In genomic region chr7:143499743-143500348, GRCh38 we compare ENCODE assay signal across 17 cellular contexts. TPM values are rescaled to one million over a fixed set of nuclear protein-coding genes. Genes with fewer than 3 reads are reported as not detected.
A peak's percentile ranks its signal among the peaks of the same experiment; 100 is the strongest.
DNase-seq lines count a peak whose midpoint lies in the region; ATAC-seq and TF ChIP-seq lines count a peak whose summit lies in the region.
"Had no signal": no experiment of that assay in that cellular context is flagged by ENCODE, and none has a peak within 500 bp of the region (broad histone marks: within the 10 kb centered on the region; RNA-seq: fewer than 3 reads in every experiment).

No MANE protein-coding gene starts in this region.

- no peak overlapping the region for H3K14ac ChIP-seq in mesenchymal stem cell (ENCODE audit: low read length in 2 of 2)

- WGBS in mesenchymal stem cell, result 91% methylated on average over 8 of the region's 8 CpGs
- 75 to 78% methylated on average over 8 of the region's 8 CpGs for WGBS in thyroid gland, 2 donors

- H2AFZ ChIP-seq in mesenchymal stem cell (ENCODE audit: low read depth, low read length), result no peak overlapping the region

- H2AK5ac ChIP-seq in mesenchymal stem cell (ENCODE audit: low read length, severe bottlenecking), result no peak overlapping the region

- no peak overlapping the region for H3K27ac ChIP-seq in mesenchymal stem cell (ENCODE audit: low read length, poor library complexity, severe bottlenecking)
- H3K27ac ChIP-seq in thyroid gland, result peak overlapping the region in 2 of 3 donors; percentile 42 to 44
- H3K27ac ChIP-seq: epithelial cell of prostate had no signal

- no peaks in the 10 kb centered on the region for H3K79me1 ChIP-seq in mesenchymal stem cell (replicated peaks; ENCODE audit: low read length, poor library complexity, severe bottlenecking)

- no peak overlapping the region for H3K23ac ChIP-seq in mesenchymal stem cell (ENCODE audit: low read length in 2 of 2)

- H2BK5ac ChIP-seq in mesenchymal stem cell (ENCODE audit: low read depth, low read length, poor library complexity, severe bottlenecking), result no peak overlapping the region

- H3K4me2 ChIP-seq in mesenchymal stem cell (ENCODE audit: low read length, poor library complexity, severe bottlenecking), result no peak overlapping the region

- H3K9ac ChIP-seq in mesenchymal stem cell (ENCODE audit: low read length), result no peak overlapping the region

- intact Hi-C loops in thyroid gland (cut with DNase I), result no loop called here

- H3K27me3 ChIP-seq in mesenchymal stem cell (ENCODE audit: control insufficient read depth in 1 of 2, insufficient read depth in 1 of 2, low read length in 2 of 2) (no peaks in the 10 kb centered on the region), thyroid gland (no peaks in the 10 kb centered on the region)
- H3K27me3 ChIP-seq: colonic mucosa had no signal

- H2BK15ac ChIP-seq in mesenchymal stem cell (ENCODE audit: low read depth, poor library complexity, severe bottlenecking), result no peak overlapping the region

- no peaks in the 10 kb centered on the region for H3K9me3 ChIP-seq in mesenchymal stem cell (ENCODE audit: control insufficient read depth, low read length)
- H3K9me3 ChIP-seq in thyroid gland, result no peaks in the 10 kb centered on the region
- H3K9me3 ChIP-seq: colonic mucosa had no signal

- no peak overlapping the region for H4K8ac ChIP-seq in mesenchymal stem cell (ENCODE audit: low read length)

- H2BK120ac ChIP-seq in mesenchymal stem cell (ENCODE audit: low read depth, low read length), result no peak overlapping the region

- H3K4ac ChIP-seq in mesenchymal stem cell (ENCODE audit: low read depth in 1 of 2, low read length in 2 of 2), result no peak overlapping the region

- H4K91ac ChIP-seq in mesenchymal stem cell (ENCODE audit: low read length), result no peak overlapping the region

- no peak overlapping the region for H3K4me3 ChIP-seq in fibroblast of mammary gland (ENCODE audit: control insufficient read depth, low read depth, low read length)
- no peak overlapping the region for H3K4me3 ChIP-seq in mesenchymal stem cell (ENCODE audit: insufficient read depth in 1 of 2, low read depth in 1 of 2, low read length in 2 of 2)
- no peak overlapping the region for H3K4me3 ChIP-seq in thyroid gland (replicated peaks in 1 of 3)
- H3K4me3 ChIP-seq: colonic mucosa had no signal

- H3K4me1 ChIP-seq in mesenchymal stem cell (ENCODE audit: control insufficient read depth, insufficient read depth, low read depth, low read length) (no peaks in the 10 kb centered on the region), thyroid gland (peaks cover 0 to 7% of the 10 kb centered on the region in 2 donors)
- H3K4me1 ChIP-seq: colonic mucosa had no signal

- ATAC-seq in SK-N-SH treated with all-trans-retinoic acid at 6 μM for 48 hours, result peak; percentile 46
- ATAC-seq in HG03442 (IDR thresholded peaks at IDR 0.05; ENCODE audit: unreplicated experiment), result no peak
- ATAC-seq in HG03095 (IDR thresholded peaks at IDR 0.05; ENCODE audit: unreplicated experiment), result no peak
- ATAC-seq: natural killer cell treated with Interleukin-12 subunit alpha and Interleukin-12 subunit beta and Interleukin-15 and Interleukin-18, amount 100 ng/mL, for 72 hours had no signal

- H2BK12ac ChIP-seq in mesenchymal stem cell (ENCODE audit: low read length in 2 of 2), result no peak overlapping the region

- no peaks in the 10 kb centered on the region for H3K36me3 ChIP-seq in mesenchymal stem cell (ENCODE audit: control insufficient read depth in 1 of 2, insufficient read depth in 2 of 2, low read depth in 1 of 2, low read length in 2 of 2)
- H3K36me3 ChIP-seq in thyroid gland, result no peaks in the 10 kb centered on the region
- H3K36me3 ChIP-seq: colonic mucosa had no signal

- TF ChIP-seq CTCF in fibroblast of mammary gland (conservative IDR thresholded peaks at IDR 0.05; ENCODE audit: control insufficient read depth, insufficient read depth, low read depth, low read length) (no peak), thyroid gland (IDR thresholded peaks at IDR 0.05) (no peak)

- no peak overlapping the region for H3K18ac ChIP-seq in mesenchymal stem cell (ENCODE audit: low read depth in 1 of 2, low read length in 2 of 2)

- peak; percentile 52 for DNase-seq in fibroblast of mammary gland (ENCODE audit: low read depth)
- DNase-seq in mesenchymal stem cell, result peak; percentile 26
- no peak for DNase-seq in thyroid gland
- no peak for DNase-seq in HPDE6-E6E7 (ENCODE audit: extremely low spot score)
- no peak for DNase-seq in NCI-H510A treated with DMSO at 0.1 percent for 48 hours (lab: John Stamatoyannopoulos, UW)
- DNase-seq: activated CD4-positive, CD25-positive, alpha-beta regulatory T cell; activated gamma-delta T cell; hypothalamus; NCI-H146 had no signal

- no peak for TF ChIP-seq POLR2A in thyroid gland (IDR thresholded peaks at IDR 0.05)

TF ChIP-seq in SK-N-SH treated with all-trans-retinoic acid at 6 μM for 48 hours, 23 proteins besides CTCF, POLR2A, EP300 and RAD21 (continues in another document):
- TF ChIP-seq GLIS3 (CRISPR knock-in tag; IDR thresholded peaks at IDR 0.05), result no peak
- TF ChIP-seq TSHZ2 (CRISPR knock-in tag; IDR thresholded peaks at IDR 0.05), result no peak
- TF ChIP-seq, protein P1, sequence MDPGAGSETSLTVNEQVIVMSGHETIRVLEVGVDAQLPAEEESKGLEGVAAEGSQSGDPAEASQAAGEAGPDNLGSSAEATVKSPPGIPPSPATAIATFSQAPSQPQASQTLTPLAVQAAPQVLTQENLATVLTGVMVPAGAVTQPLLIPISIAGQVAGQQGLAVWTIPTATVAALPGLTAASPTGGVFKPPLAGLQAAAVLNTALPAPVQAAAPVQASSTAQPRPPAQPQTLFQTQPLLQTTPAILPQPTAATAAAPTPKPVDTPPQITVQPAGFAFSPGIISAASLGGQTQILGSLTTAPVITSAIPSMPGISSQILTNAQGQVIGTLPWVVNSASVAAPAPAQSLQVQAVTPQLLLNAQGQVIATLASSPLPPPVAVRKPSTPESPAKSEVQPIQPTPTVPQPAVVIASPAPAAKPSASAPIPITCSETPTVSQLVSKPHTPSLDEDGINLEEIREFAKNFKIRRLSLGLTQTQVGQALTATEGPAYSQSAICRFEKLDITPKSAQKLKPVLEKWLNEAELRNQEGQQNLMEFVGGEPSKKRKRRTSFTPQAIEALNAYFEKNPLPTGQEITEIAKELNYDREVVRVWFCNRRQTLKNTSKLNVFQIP (CRISPR knock-in tag; IDR thresholded peaks at IDR 0.05; ENCODE audit: borderline replicate concordance, low read depth), result no peak; the same call in 1 of the 2 replicates
- no peak for TF ChIP-seq CREB5 (CRISPR knock-in tag; IDR thresholded peaks at IDR 0.05; ENCODE audit: low read depth)
- TF ChIP-seq ZFP30 (CRISPR knock-in tag; IDR thresholded peaks at IDR 0.05), result no peak
- TF ChIP-seq ZNF8 (CRISPR knock-in tag; IDR thresholded peaks at IDR 0.05), result no peak
- TF ChIP-seq OSR1 (CRISPR knock-in tag; IDR thresholded peaks at IDR 0.05), result no peak
- peak; percentile 64; the same call in 1 of the 2 replicates for TF ChIP-seq ZFP3 (CRISPR knock-in tag; IDR thresholded peaks at IDR 0.05)
- 0 out of 2 replicates have a peak, but pooled peaks have one; percentile 7 for TF ChIP-seq TOX (CRISPR knock-in tag; IDR thresholded peaks at IDR 0.05; ENCODE audit: borderline replicate concordance)
- peak; percentile 59; the same call in 1 of the 2 replicates for TF ChIP-seq ZC3H10 (CRISPR knock-in tag; IDR thresholded peaks at IDR 0.05)
- TF ChIP-seq ISL1 (CRISPR knock-in tag; IDR thresholded peaks at IDR 0.05), result peak; percentile 67
- peak; percentile 92 for TF ChIP-seq CSDC2 (CRISPR knock-in tag; IDR thresholded peaks at IDR 0.05)
- TF ChIP-seq ZNF70 (CRISPR knock-in tag; IDR thresholded peaks at IDR 0.05), result no peak
- TF ChIP-seq SNAI2 (CRISPR knock-in tag; IDR thresholded peaks at IDR 0.05), result no peak
- TF ChIP-seq ESRRG (CRISPR knock-in tag; IDR thresholded peaks at IDR 0.05), result no peak
- TF ChIP-seq BACH2 (CRISPR knock-in tag; IDR thresholded peaks at IDR 0.05; ENCODE audit: borderline replicate concordance), result no peak

RNA-seq across cellular contexts. Expression of gene TAS2R41, which starts 22.2 kb away (rescaled TPM):
- not detected for polyA plus RNA-seq in mesenchymal stem cell (2013, experiment 1 of 2)
- not detected for polyA plus RNA-seq in mesenchymal stem cell (2013, experiment 2 of 2)
- total RNA-seq in thyroid gland, result not detected
- total RNA-seq: colonic mucosa; LHCN-M2; natural killer cell treated with Interleukin-12 subunit alpha and Interleukin-12 subunit beta and Interleukin-15 and Interleukin-18, amount 100 ng/mL, for 72 hours; progenitor cell of endocrine pancreas had no signal

RNA-seq across cellular contexts. Expression of gene TAS2R60, which starts 56.6 kb away (rescaled TPM):
- polyA plus RNA-seq in mesenchymal stem cell (2013, experiment 1 of 2), result not detected
- not detected for polyA plus RNA-seq in mesenchymal stem cell (2013, experiment 2 of 2)
- total RNA-seq in thyroid gland, result not detected
- total RNA-seq: colonic mucosa; LHCN-M2; natural killer cell treated with Interleukin-12 subunit alpha and Interleukin-12 subunit beta and Interleukin-15 and Interleukin-18, amount 100 ng/mL, for 72 hours; progenitor cell of endocrine pancreas had no signal

Comparison
In these comparisons a context has a peak if more than half of its experiments do, and no peak if none do; other contexts are left out.
1. DNase-seq: peak in fibroblast of mammary gland (single experiment) and mesenchymal stem cell (single experiment); none in thyroid gland (0 of 2), HPDE6-E6E7 (single experiment) and NCI-H510A treated with DMSO at 0.1 percent for 48 hours (single experiment).